In the genomic region with DNA sequence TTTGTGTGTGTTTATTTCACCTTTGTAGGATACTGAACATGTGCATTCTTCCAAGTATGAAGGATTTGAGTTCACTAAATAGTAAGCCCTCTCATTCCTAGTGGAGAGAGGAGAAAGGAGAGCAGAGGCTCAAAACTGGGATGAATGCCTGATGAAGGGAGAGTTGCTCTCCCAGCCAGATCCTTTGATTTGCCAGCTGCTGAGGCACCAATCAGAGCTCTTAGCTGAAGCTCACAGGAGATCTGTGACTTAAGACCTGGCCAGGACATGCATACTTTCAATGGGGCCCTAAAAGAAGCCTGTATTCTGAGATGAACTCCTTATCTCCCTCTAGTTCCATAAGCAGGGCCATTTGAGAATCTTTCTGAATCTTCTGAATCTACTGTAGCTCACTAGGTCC, we compare ENCODE assay signal across 19 cellular contexts.
A peak's percentile ranks its signal among the peaks of the same experiment; 100 is the strongest.
DNase-seq lines count a peak whose midpoint lies in the region; ATAC-seq, FAIRE-seq and TF ChIP-seq lines count a peak whose summit lies in the region.
"Had no signal": no experiment of that assay in that cellular context is flagged by ENCODE, and none has a peak within 500 bp of the region (broad histone marks: within the 10 kb centered on the region; RNA-seq: fewer than 3 reads in every experiment).

No MANE protein-coding gene starts in this region.

- peaks cover 0 to 14% of the 10 kb centered on the region in 2 donors for H3K4me1 ChIP-seq in right atrium auricular region
- H3K4me1 ChIP-seq in subcutaneous abdominal adipose tissue (ENCODE audit: control insufficient read depth in 5 of 5, insufficient read depth in 5 of 5, low read length in 5 of 5) = peaks cover 0 to 24% (median 18%) of the 10 kb centered on the region in 5 donors

- H3K36me3 ChIP-seq in right atrium auricular region = no peaks in the 10 kb centered on the region
- H3K36me3 ChIP-seq in subcutaneous abdominal adipose tissue (ENCODE audit: control insufficient read depth in 5 of 5, insufficient read depth in 5 of 5, low read length in 5 of 5) = no peaks in the 10 kb centered on the region
- H3K36me3 ChIP-seq: BLaER1 had no signal

- no peaks in the 10 kb centered on the region for H3K9me3 ChIP-seq in right atrium auricular region
- no peaks in the 10 kb centered on the region for H3K9me3 ChIP-seq in subcutaneous abdominal adipose tissue (ENCODE audit: control insufficient read depth in 5 of 5, low read length in 5 of 5)

- peak overlapping the region in 1 of 5 donors; percentile 29 for H3K9ac ChIP-seq in subcutaneous abdominal adipose tissue (ENCODE audit: low read length in 5 of 5)
- H3K9ac ChIP-seq: BLaER1 had no signal

- intact Hi-C loops in Right ventricle myocardium inferior (cut with DNase I) = no loop called here

- no peak for TF ChIP-seq POLR2A in GM12891 (IDR thresholded peaks at IDR 0.05; ENCODE audit: low read depth, low read length)

- H3K4me3 ChIP-seq in right atrium auricular region (no peak overlapping the region), fibroblast of the aortic adventitia (ENCODE audit: low read depth, low read length) (no peak overlapping the region), subcutaneous abdominal adipose tissue (ENCODE audit: low read depth in 1 of 5, low read length in 5 of 5) (no peak overlapping the region)
- H3K4me3 ChIP-seq: BLaER1 had no signal

- no peak for DNase-seq in Right ventricle myocardium inferior (ENCODE audit: missing footprints)
- no peak for DNase-seq in right atrium auricular region (ENCODE audit: low spot score)
- peak; percentile 76 for DNase-seq in fibroblast of the aortic adventitia (ENCODE audit: low read depth)
- DNase-seq in GM12891 (ENCODE audit: insufficient read length, low spot score) = no peak
- no peak for DNase-seq in cerebellar cortex (ENCODE audit: low spot score)
- no peak for DNase-seq in NCI-H146 (lab: John Stamatoyannopoulos, UW)
- DNase-seq: 8988T; CD8-positive, alpha-beta memory T cell; DMS79; KG1; NCI-H1092; NCI-H1694; NCI-H2107; NK-92 treated with Interleukin-12 subunit alpha and Interleukin-12 subunit beta, amount 100 ng/mL, for 24 hours had no signal

- TF ChIP-seq CTCF in right atrium auricular region (IDR thresholded peaks at IDR 0.05) (no peak), fibroblast of the aortic adventitia (IDR thresholded peaks at IDR 0.05; ENCODE audit: insufficient read depth, low read length) (no peak)

- no peaks in the 10 kb centered on the region for H3K27me3 ChIP-seq in right atrium auricular region
- H3K27me3 ChIP-seq in subcutaneous abdominal adipose tissue (ENCODE audit: control insufficient read depth in 5 of 5, insufficient read depth in 4 of 5, low read length in 5 of 5) = no peaks in the 10 kb centered on the region
- H3K27me3 ChIP-seq: BLaER1 had no signal

- FAIRE-seq in GM12891 (lab: Jason Lieb, UNC) = no peak
- FAIRE-seq: D721Med had no signal

- ATAC-seq in Right ventricle myocardium inferior (peak; percentile 86), SK-N-SH treated with all-trans-retinoic acid at 6 μM for 48 hours (peak; percentile 49)
- ATAC-seq: PC-3 had no signal

- no peak overlapping the region for H3K27ac ChIP-seq in right atrium auricular region
- H3K27ac ChIP-seq in subcutaneous abdominal adipose tissue (ENCODE audit: low read depth, low read length) = peak overlapping the region; percentile 78
- H3K27ac ChIP-seq: BLaER1 had no signal

TF ChIP-seq in SK-N-SH treated with all-trans-retinoic acid at 6 μM for 48 hours, 23 proteins besides CTCF, POLR2A, EP300 and RAD21:
- no peak for TF ChIP-seq ZNF565 (CRISPR knock-in tag; conservative IDR thresholded peaks at IDR 0.05; ENCODE audit: low read depth)
- TF ChIP-seq ZFP30 (CRISPR knock-in tag; IDR thresholded peaks at IDR 0.05) = no peak
- TF ChIP-seq, protein P1, sequence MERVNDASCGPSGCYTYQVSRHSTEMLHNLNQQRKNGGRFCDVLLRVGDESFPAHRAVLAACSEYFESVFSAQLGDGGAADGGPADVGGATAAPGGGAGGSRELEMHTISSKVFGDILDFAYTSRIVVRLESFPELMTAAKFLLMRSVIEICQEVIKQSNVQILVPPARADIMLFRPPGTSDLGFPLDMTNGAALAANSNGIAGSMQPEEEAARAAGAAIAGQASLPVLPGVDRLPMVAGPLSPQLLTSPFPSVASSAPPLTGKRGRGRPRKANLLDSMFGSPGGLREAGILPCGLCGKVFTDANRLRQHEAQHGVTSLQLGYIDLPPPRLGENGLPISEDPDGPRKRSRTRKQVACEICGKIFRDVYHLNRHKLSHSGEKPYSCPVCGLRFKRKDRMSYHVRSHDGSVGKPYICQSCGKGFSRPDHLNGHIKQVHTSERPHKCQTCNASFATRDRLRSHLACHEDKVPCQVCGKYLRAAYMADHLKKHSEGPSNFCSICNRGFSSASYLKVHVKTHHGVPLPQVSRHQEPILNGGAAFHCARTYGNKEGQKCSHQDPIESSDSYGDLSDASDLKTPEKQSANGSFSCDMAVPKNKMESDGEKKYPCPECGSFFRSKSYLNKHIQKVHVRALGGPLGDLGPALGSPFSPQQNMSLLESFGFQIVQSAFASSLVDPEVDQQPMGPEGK (CRISPR knock-in tag; IDR thresholded peaks at IDR 0.05; ENCODE audit: borderline replicate concordance) = no peak
- TF ChIP-seq SNAI2 (CRISPR knock-in tag; IDR thresholded peaks at IDR 0.05) = no peak
- TF ChIP-seq CSDC2 (CRISPR knock-in tag; IDR thresholded peaks at IDR 0.05) = no peak
- no peak for TF ChIP-seq TCF4 (CRISPR knock-in tag; IDR thresholded peaks at IDR 0.05; ENCODE audit: borderline replicate concordance)

TF ChIP-seq in GM12891, 5 proteins besides CTCF, POLR2A, EP300 and RAD21:
- TF ChIP-seq TAF1 (IDR thresholded peaks at IDR 0.05; ENCODE audit: low read depth, low read length) (no peak), POU2F2 (IDR thresholded peaks at IDR 0.05; ENCODE audit: low read depth, low read length) (no peak), SPI1 (IDR thresholded peaks at IDR 0.05; ENCODE audit: low read depth, low read length) (no peak), POLR2AphosphoS5 (IDR thresholded peaks at IDR 0.05; ENCODE audit: low read depth, low read length) (no peak), PAX5 (IDR thresholded peaks at IDR 0.05; ENCODE audit: insufficient read depth, low read length, severe bottlenecking) (no peak)
TF ChIP-seq in GM12891: peak in this region for 0.
